ENCODE assay signal across 20 cellular contexts in genomic region chr6:134064461-134064860, GRCh38. TPM values are rescaled to one million over a fixed set of nuclear protein-coding genes. Genes with fewer than 3 reads are reported as not detected.
"Had no signal": no experiment of that assay in that cellular context is flagged by ENCODE, and none has a peak within 500 bp of the region (broad histone marks: within the 10 kb centered on the region; RNA-seq: fewer than 3 reads in every experiment).

No MANE protein-coding gene starts in this region.

- H3K4me2 ChIP-seq: hepatocyte, smooth muscle cell had no signal

- H2AFZ ChIP-seq: hepatocyte had no signal

- H3K27ac ChIP-seq: breast epithelium, hepatocyte had no signal

- DNase-seq: activated B cell treated with CpG ODN at 0.5 μM for 24 hours, left ventricle myocardium superior had no signal

- H3K9me3 Mint-ChIP-seq: activated B cell treated with CpG ODN at 0.5 μM for 24 hours; activated CD8-positive, alpha-beta T cell treated with anti-CD3 and anti-CD28 coated beads for 36 hours; activated naive CD4-positive, alpha-beta T cell treated with anti-CD3 and anti-CD28 coated beads, Interleukin-2, amount 50 U/mL, for 24 hours; activated naive CD8-positive, alpha-beta T cell treated with anti-CD3 and anti-CD28 coated beads, Interleukin-2, amount 50 U/mL, for 24 hours; activated T-cell treated with anti-CD3 and anti-CD28 coated beads, Interleukin-2, amount 50 U/mL, for 4 hours; activated T-helper 2 cell treated with anti-CD3 and anti-CD28 coated beads, Interferon-gamma antibody, Interleukin-2, Interleukin-4, amounts not matched to agents 10 μg/mL and 5 μg/mL and 100 μg/mL, durations not matched to agents 14 hours and 24 hours and 36 hours; central memory CD8-positive, alpha-beta T cell; dendritic cell treated with granulocyte-macrophage colony-stimulating factor and Interleukin-4, amounts not matched to agents 40 ng/mL and 50 ng/mL, for 4 days; stimulated activated memory B cell treated with anti-CD40 and anti-IgM and Interleukin-4, amounts not matched to agents 10 μg/mL and 1 μg/mL and 100 μg/mL, for 72 hours; stimulated activated naive CD8-positive, alpha-beta T cell treated with anti-CD3 and anti-CD28 coated beads, Interleukin-15, amount 100 ng/mL, for 72 hours had no signal

- FAIRE-seq: endometrium had no signal

- H3K27me3 ChIP-seq: breast epithelium, gastroesophageal sphincter, hepatocyte, sigmoid colon, tibial artery had no signal

- H3K9me3 ChIP-seq: breast epithelium, gastroesophageal sphincter, sigmoid colon, tibial artery had no signal

- H3K4me1 ChIP-seq: breast epithelium had no signal

- H3K27ac Mint-ChIP-seq: activated B cell treated with CpG ODN at 0.5 μM for 24 hours; activated CD8-positive, alpha-beta T cell treated with anti-CD3 and anti-CD28 coated beads for 36 hours; activated naive CD4-positive, alpha-beta T cell treated with anti-CD3 and anti-CD28 coated beads, Interleukin-2, amount 50 U/mL, for 24 hours; activated naive CD8-positive, alpha-beta T cell treated with anti-CD3 and anti-CD28 coated beads, Interleukin-2, amount 50 U/mL, for 24 hours; activated T-helper 2 cell treated with anti-CD3 and anti-CD28 coated beads, Interferon-gamma antibody, Interleukin-2, Interleukin-4, amounts not matched to agents 10 μg/mL and 5 μg/mL and 100 μg/mL, durations not matched to agents 14 hours and 24 hours and 36 hours; dendritic cell treated with granulocyte-macrophage colony-stimulating factor and Interleukin-4, amounts not matched to agents 40 ng/mL and 50 ng/mL, for 4 days; stimulated activated naive CD8-positive, alpha-beta T cell treated with anti-CD3 and anti-CD28 coated beads, Interleukin-15, amount 100 ng/mL, for 72 hours had no signal

- H3K36me3 Mint-ChIP-seq: activated naive CD4-positive, alpha-beta T cell treated with anti-CD3 and anti-CD28 coated beads, Interleukin-2, amount 50 U/mL, for 24 hours; stimulated activated memory B cell treated with anti-CD40 and anti-IgM and Interleukin-4, amounts not matched to agents 10 μg/mL and 1 μg/mL and 100 μg/mL, for 72 hours had no signal

- H3K36me3 ChIP-seq: breast epithelium, gastroesophageal sphincter, sigmoid colon, tibial artery had no signal

- H3K4me3 ChIP-seq: breast epithelium, gastroesophageal sphincter, hepatocyte, sigmoid colon, smooth muscle cell, tibial artery had no signal

- H3K4me1 Mint-ChIP-seq: activated naive CD4-positive, alpha-beta T cell treated with anti-CD3 and anti-CD28 coated beads, Interleukin-2, amount 50 U/mL, for 24 hours; central memory CD8-positive, alpha-beta T cell; naive B cell; stimulated activated memory B cell treated with anti-CD40 and anti-IgM and Interleukin-4, amounts not matched to agents 10 μg/mL and 1 μg/mL and 100 μg/mL, for 72 hours; stimulated activated naive CD8-positive, alpha-beta T cell treated with anti-CD3 and anti-CD28 coated beads, Interleukin-15, amount 100 ng/mL, for 72 hours had no signal

- H3K4me3 Mint-ChIP-seq: activated B cell treated with CpG ODN at 0.5 μM for 24 hours; activated CD8-positive, alpha-beta T cell treated with anti-CD3 and anti-CD28 coated beads for 36 hours; activated naive CD4-positive, alpha-beta T cell treated with anti-CD3 and anti-CD28 coated beads, Interleukin-2, amount 50 U/mL, for 24 hours; activated naive CD8-positive, alpha-beta T cell treated with anti-CD3 and anti-CD28 coated beads, Interleukin-2, amount 50 U/mL, for 24 hours; activated T-cell treated with anti-CD3 and anti-CD28 coated beads, Interleukin-2, amount 50 U/mL, for 4 hours; central memory CD8-positive, alpha-beta T cell; dendritic cell treated with granulocyte-macrophage colony-stimulating factor and Interleukin-4, amounts not matched to agents 40 ng/mL and 50 ng/mL, for 4 days; naive B cell; stimulated activated memory B cell treated with anti-CD40 and anti-IgM and Interleukin-4, amounts not matched to agents 10 μg/mL and 1 μg/mL and 100 μg/mL, for 72 hours; stimulated activated naive CD8-positive, alpha-beta T cell treated with anti-CD3 and anti-CD28 coated beads, Interleukin-15, amount 100 ng/mL, for 72 hours had no signal

- H3K79me2 ChIP-seq: hepatocyte had no signal

- H3K27me3 Mint-ChIP-seq: activated CD8-positive, alpha-beta T cell treated with anti-CD3 and anti-CD28 coated beads for 36 hours; activated naive CD8-positive, alpha-beta T cell treated with anti-CD3 and anti-CD28 coated beads, Interleukin-2, amount 50 U/mL, for 24 hours; dendritic cell treated with granulocyte-macrophage colony-stimulating factor and Interleukin-4, amounts not matched to agents 40 ng/mL and 50 ng/mL, for 4 days; stimulated activated naive CD8-positive, alpha-beta T cell treated with anti-CD3 and anti-CD28 coated beads, Interleukin-15, amount 100 ng/mL, for 72 hours had no signal

RNA-seq across cellular contexts. Expression of gene SLC2A12, which starts 12.0 kb away (rescaled TPM):
- total RNA-seq: activated B cell treated with CpG ODN at 0.5 μM for 24 hours; activated T-cell treated with anti-CD3 and anti-CD28 coated beads, Interleukin-2, amount 50 U/mL, for 4 hours; activated T-helper 2 cell treated with anti-CD3 and anti-CD28 coated beads, Interferon-gamma antibody, Interleukin-2, Interleukin-4, amounts not matched to agents 10 μg/mL and 5 μg/mL and 100 μg/mL, durations not matched to agents 14 hours and 24 hours and 36 hours; T-helper 2 cell treated with Interferon-gamma antibody and Interleukin-4, amounts not matched to agents 100 ng/mL and 5 ng/mL, for 36 hours had no signal
